8 cellular contexts compared by ENCODE assay signal in the genomic region with DNA sequence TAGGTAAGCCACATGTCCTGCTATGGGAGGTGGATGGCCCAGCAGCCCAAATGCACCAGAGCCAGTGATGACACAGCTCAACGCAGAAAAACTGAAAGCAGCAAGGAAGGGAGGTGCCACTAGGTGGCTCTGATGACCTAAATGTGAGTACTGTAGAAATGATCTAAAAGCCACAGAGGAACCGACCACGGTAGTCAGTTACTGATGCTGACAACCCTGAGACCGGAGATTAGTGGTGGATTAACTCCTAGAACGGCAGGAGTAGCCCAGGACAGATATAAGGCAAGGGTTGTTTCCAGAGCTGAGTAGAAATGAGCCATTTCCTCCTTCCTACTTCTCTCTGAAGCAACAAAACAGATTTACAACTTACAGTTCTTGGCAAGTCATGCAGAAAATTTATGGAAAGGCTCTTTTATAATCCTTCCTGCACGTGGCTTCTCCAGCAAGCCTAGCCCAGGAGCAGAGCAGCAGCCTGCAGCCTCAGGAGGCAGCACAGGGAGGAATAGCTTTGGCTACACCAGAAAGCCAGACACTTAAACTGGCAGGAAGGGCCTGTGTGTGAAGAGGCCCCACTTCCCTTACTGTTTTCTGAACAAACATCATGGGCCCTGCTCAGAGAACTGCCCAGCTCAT. TPM values are rescaled to one million over a fixed set of nuclear protein-coding genes. Genes with fewer than 3 reads are reported as not detected.
A peak's percentile ranks its signal among the peaks of the same experiment; 100 is the strongest.
DNase-seq lines count a peak whose midpoint lies in the region; ATAC-seq and TF ChIP-seq lines count a peak whose summit lies in the region.

No MANE protein-coding gene starts in this region.

- H3K4me3 ChIP-seq in LNCaP clone FGC (ENCODE audit: low read depth, low read length) (no peak overlapping the region), RWPE2 (ENCODE audit: severe bottlenecking) (no peak overlapping the region), testis (no peak overlapping the region)

- CTCF ChIA-PET in CD4-positive, alpha-beta T cell (lab: Charles Lee): interaction anchor here (0.6 to 1.7 kb wide), 26 partner anchors 10 to 457 kb away, joined by 3 to 17 read pairs (median 4); no protein-coding TSS in a partner anchor

- no peaks in the 10 kb centered on the region for H3K27me3 ChIP-seq in CD4-positive, alpha-beta T cell (ENCODE audit: control insufficient read depth, insufficient read depth, low read length)
- no peaks in the 10 kb centered on the region for H3K27me3 ChIP-seq in RWPE2 (ENCODE audit: insufficient read depth, poor library complexity, severe bottlenecking)
- no peaks in the 10 kb centered on the region for H3K27me3 ChIP-seq in foreskin keratinocyte
- no peaks in the 10 kb centered on the region for H3K27me3 ChIP-seq in testis

- H3K27ac Mint-ChIP-seq in CD4-positive, alpha-beta T cell: peak overlapping the region; percentile 61

- 26% methylated on average over 6 of the region's 6 CpGs for WGBS in testis, 2 donors

- H3K36me3 ChIP-seq in RWPE2 (ENCODE audit: low read depth): peaks cover 30% of the 10 kb centered on the region
- no peaks in the 10 kb centered on the region for H3K36me3 ChIP-seq in testis (ENCODE audit: low read depth, missing control alignments)

- H3K36me3 Mint-ChIP-seq in CD4-positive, alpha-beta T cell (ENCODE audit: low read depth): peaks cover 88% of the 10 kb centered on the region

- peak; percentile 74 for TF ChIP-seq CTCF in CD4-positive, alpha-beta T cell (IDR thresholded peaks at IDR 0.05)
- TF ChIP-seq CTCF in GM20000 (IDR thresholded peaks at IDR 0.05; ENCODE audit: extremely low read depth, missing control alignments) (peak; percentile 68), LNCaP clone FGC (IDR thresholded peaks at IDR 0.05; ENCODE audit: control insufficient read depth, extremely low read depth, insufficient read depth) (peak; percentile 85), RWPE2 (IDR thresholded peaks at IDR 0.05; ENCODE audit: poor library complexity, severe bottlenecking) (peak; percentile 98), foreskin keratinocyte (conservative IDR thresholded peaks at IDR 0.05) (peak; percentile 82), testis (IDR thresholded peaks at IDR 0.05) (peak; percentile 59 to 63 (median 59))

- H3K9me3 ChIP-seq in CD4-positive, alpha-beta T cell (ENCODE audit: control insufficient read depth, low read length): no peaks in the 10 kb centered on the region
- H3K9me3 ChIP-seq in RWPE2 (ENCODE audit: severe bottlenecking) (no peaks in the 10 kb centered on the region), testis (no peaks in the 10 kb centered on the region)

- peak overlapping the region; percentile 52 for H3K4me3 Mint-ChIP-seq in CD4-positive, alpha-beta T cell

- H3K4me1 ChIP-seq in RWPE2 (ENCODE audit: insufficient read depth, poor library complexity, severe bottlenecking) (no peaks in the 10 kb centered on the region), foreskin keratinocyte (no peaks in the 10 kb centered on the region), testis (peaks cover 7% of the 10 kb centered on the region)

- no peaks in the 10 kb centered on the region for H3K27me3 Mint-ChIP-seq in CD4-positive, alpha-beta T cell

- no peaks in the 10 kb centered on the region for H3K9me3 Mint-ChIP-seq in CD4-positive, alpha-beta T cell

- DNase-seq in CD4-positive, alpha-beta T cell: peak; percentile 47 to 72 (median 64)
- DNase-seq in GM20000 (ENCODE audit: low spot score): peak; percentile 81
- DNase-seq in LNCaP clone FGC (ENCODE audit: low read depth): peak; percentile 66
- no peak for DNase-seq in RWPE2 (ENCODE audit: low spot score)
- peak in 3 of 4 experiments; percentile 23 to 57 (median 31) for DNase-seq in activated naive CD4-positive, alpha-beta T cell (lab: John Stamatoyannopoulos, UW)
- peak in 1 of 2 donors; percentile 57 for DNase-seq in foreskin keratinocyte
- peak; percentile 70 for DNase-seq in non-pigmented ciliary epithelial cell (ENCODE audit: low read depth)
- peak; percentile 77 for DNase-seq in testis

- TF ChIP-seq POLR2A in testis (IDR thresholded peaks at IDR 0.05): no peak

- H3K27ac ChIP-seq in CD4-positive, alpha-beta T cell (ENCODE audit: low read depth, low read length): peak overlapping the region; percentile 48
- H3K27ac ChIP-seq in RWPE2 (ENCODE audit: poor library complexity, severe bottlenecking) (no peak overlapping the region), foreskin keratinocyte (no peak overlapping the region), testis (peak overlapping the region in 1 of 2 donors; percentile 31)

- peak; percentile 81 for ATAC-seq in CD4-positive, alpha-beta T cell (ENCODE audit: poor library complexity)
- ATAC-seq in RWPE2 (ENCODE audit: low read depth) (peak; percentile 91), foreskin keratinocyte (peak; percentile 86)

- H3K4me1 Mint-ChIP-seq in CD4-positive, alpha-beta T cell (ENCODE audit: low read depth): peaks cover 45% of the 10 kb centered on the region

- intact Hi-C loops in CD4-positive, alpha-beta T cell (cut with DNase I, micrococcal nuclease): loop anchor here (1.0 to 5.0 kb wide), 2 partner anchors 282 to 457 kb away; no protein-coding TSS in a partner anchor
- intact Hi-C loops in testis (cut with DNase I; ENCODE audit: low total_unique reads): no loop called here

- POLR2A ChIA-PET in CD4-positive, alpha-beta T cell (lab: Charles Lee): interaction anchor here (0.5 to 3.5 kb wide), 9 partner anchors 10 to 484 kb away, joined by 3 to 39 read pairs (median 7); partner anchors contain the start of genes CIAO2A, FBXL22, HERC1 and RPS27L

RNA-seq across cellular contexts. Expression of gene FBXL22, which starts 13.1 kb away (rescaled TPM):
- 1 to 10 TPM in 1 of 2 experiments, under 1 TPM in 1; 0.66 to 1.6 TPM for total RNA-seq in CD4-positive, alpha-beta T cell
- total RNA-seq in foreskin keratinocyte (0.03 and 0.21 TPM in 2 replicates), testis (10 to 100 TPM; 11.6 to 14.3 TPM)
- polyA plus RNA-seq in foreskin keratinocyte (0.07 and 0.13 TPM in 2 replicates), testis (ENCODE audit: insufficient read depth, low read depth, low replicate concordance) (3.2 TPM)

Comparison
In these comparisons a context has a peak if more than half of its experiments do, and no peak if none do; other contexts are left out.
1. RNA of gene FBXL22, which starts 13.1 kb away (total RNA-seq): 11.6 to 14.3 TPM in testis; 0.66 to 1.6 TPM in CD4-positive, alpha-beta T cell and 0.03 to 0.21 TPM in foreskin keratinocyte; every median in the first group is over 4 times any median in the second.
2. Peak in every context shown above with its lines, with median percentiles within 50 percentile points of each other: ATAC-seq and CTCF ChIP-seq.